In the genomic region with DNA sequence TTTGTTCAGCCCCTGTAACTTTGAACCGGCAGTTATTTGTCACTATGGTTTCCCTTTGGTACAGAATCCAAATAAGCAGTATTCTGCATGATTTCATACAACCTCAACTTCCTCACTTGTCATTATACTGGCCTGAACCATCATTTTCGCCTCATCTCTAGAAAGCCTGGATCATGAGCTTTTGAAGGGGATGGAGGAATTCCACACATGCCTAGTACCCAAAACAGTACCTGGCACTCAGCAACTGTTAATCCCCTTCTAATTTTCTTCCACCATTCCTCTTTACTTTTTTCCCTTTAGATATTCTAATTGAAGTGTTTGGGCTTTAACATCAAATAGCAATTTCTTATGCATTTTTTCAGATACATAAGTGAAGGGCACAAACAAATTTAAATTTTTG, we compare ENCODE assay signal across 29 cellular contexts.
"Had no signal": no experiment of that assay in that cellular context is flagged by ENCODE, and none has a peak within 500 bp of the region (broad histone marks: within the 10 kb centered on the region; RNA-seq: fewer than 3 reads in every experiment).

No MANE protein-coding gene starts in this region.

- H3K4me3 Mint-ChIP-seq: activated CD4-positive, alpha-beta T cell treated with anti-CD3 and anti-CD28 coated beads for 36 hours; activated CD4-positive, alpha-beta T cell treated with anti-CD3 and anti-CD28 coated beads, Interleukin-2, amount 10 ng/mL, durations not matched to agents 7 days and 5 days; activated CD8-positive, alpha-beta T cell treated with anti-CD3 and anti-CD28 coated beads, Interleukin-2, amount 10 ng/mL, durations not matched to agents 7 days and 5 days; activated naive CD4-positive, alpha-beta T cell treated with anti-CD3 and anti-CD28 coated beads, Interleukin-2, amount 50 U/mL, for 24 hours; activated naive CD8-positive, alpha-beta T cell treated with anti-CD3 and anti-CD28 coated beads, Interleukin-2, amount 10 ng/mL, durations not matched to agents 7 days and 5 days; activated T-cell treated with anti-CD3 and anti-CD28 coated beads, Interleukin-2, amount 50 U/mL, for 24 hours had no signal

- H3K27ac Mint-ChIP-seq: activated CD4-positive, alpha-beta T cell treated with anti-CD3 and anti-CD28 coated beads for 36 hours; activated CD4-positive, alpha-beta T cell treated with anti-CD3 and anti-CD28 coated beads, Interleukin-2, amount 10 ng/mL, durations not matched to agents 7 days and 5 days; activated CD8-positive, alpha-beta T cell treated with anti-CD3 and anti-CD28 coated beads, Interleukin-2, amount 10 ng/mL, durations not matched to agents 7 days and 5 days; activated naive CD4-positive, alpha-beta T cell treated with anti-CD3 and anti-CD28 coated beads, Interleukin-2, amount 50 U/mL, for 24 hours; activated naive CD8-positive, alpha-beta T cell treated with anti-CD3 and anti-CD28 coated beads, Interleukin-2, amount 10 ng/mL, durations not matched to agents 7 days and 5 days; activated T-cell treated with anti-CD3 and anti-CD28 coated beads, Interleukin-2, amount 50 U/mL, for 24 hours; activated T-helper 2 cell treated with anti-CD3 and anti-CD28 coated beads, Interferon-gamma antibody, Interleukin-2, Interleukin-4, amounts not matched to agents 10 μg/mL and 5 μg/mL and 100 μg/mL, durations not matched to agents 14 hours and 24 hours and 36 hours had no signal

- H3K36me3 Mint-ChIP-seq: activated naive CD4-positive, alpha-beta T cell treated with anti-CD3 and anti-CD28 coated beads, Interleukin-2, amount 50 U/mL, for 24 hours; activated naive CD8-positive, alpha-beta T cell treated with anti-CD3 and anti-CD28 coated beads, Interleukin-2, amount 10 ng/mL, durations not matched to agents 7 days and 5 days had no signal

- H3K4me3 ChIP-seq: body of pancreas, Peyer's patch had no signal

- H3K4me1 Mint-ChIP-seq: activated CD4-positive, alpha-beta T cell treated with anti-CD3 and anti-CD28 coated beads for 36 hours; activated CD4-positive, alpha-beta T cell treated with anti-CD3 and anti-CD28 coated beads, Interleukin-2, amount 10 ng/mL, durations not matched to agents 7 days and 5 days; activated naive CD4-positive, alpha-beta T cell treated with anti-CD3 and anti-CD28 coated beads, Interleukin-2, amount 50 U/mL, for 24 hours; activated naive CD8-positive, alpha-beta T cell treated with anti-CD3 and anti-CD28 coated beads, Interleukin-2, amount 10 ng/mL, durations not matched to agents 7 days and 5 days had no signal

- ATAC-seq: activated CD4-positive, alpha-beta T cell treated with anti-CD3 and anti-CD28 coated beads for 36 hours; activated CD4-positive, CD25-positive, alpha-beta regulatory T cell treated with anti-CD3 and anti-CD28 coated beads, Interleukin-2, amount 50 U/mL, for 24 hours; activated CD8-positive, alpha-beta T cell treated with anti-CD3 and anti-CD28 coated beads, Interleukin-2, amount 10 ng/mL, durations not matched to agents 7 days and 5 days; body of pancreas; PC-3; Right ventricle myocardium inferior had no signal

- H3K27me3 Mint-ChIP-seq: activated CD4-positive, alpha-beta T cell treated with anti-CD3 and anti-CD28 coated beads for 36 hours; activated CD4-positive, alpha-beta T cell treated with anti-CD3 and anti-CD28 coated beads, Interleukin-2, amount 10 ng/mL, durations not matched to agents 7 days and 5 days; activated naive CD4-positive, alpha-beta T cell treated with anti-CD3 and anti-CD28 coated beads, Interleukin-2, amount 50 U/mL, for 24 hours; activated naive CD8-positive, alpha-beta T cell treated with anti-CD3 and anti-CD28 coated beads, Interleukin-2, amount 10 ng/mL, durations not matched to agents 7 days and 5 days; activated T-cell treated with anti-CD3 and anti-CD28 coated beads, Interleukin-2, amount 50 U/mL, for 24 hours had no signal

- DNase-seq: activated CD4-positive, alpha-beta T cell treated with anti-CD3 and anti-CD28 coated beads for 36 hours; activated CD4-positive, alpha-beta T cell treated with anti-CD3 and anti-CD28 coated beads, Interleukin-2, amount 10 ng/mL, durations not matched to agents 7 days and 5 days; activated CD4-positive, alpha-beta T cell treated with anti-CD3 and anti-CD28 coated beads, Interleukin-2, amount 50 U/mL, for 48 hours; activated CD8-positive, alpha-beta T cell treated with anti-CD3 and anti-CD28 coated beads, Interleukin-2, amount 10 ng/mL, durations not matched to agents 7 days and 5 days; activated gamma-delta T cell; activated naive CD4-positive, alpha-beta T cell treated with Interleukin-2 at 50 U/mL for 16 hours; activated naive CD8-positive, alpha-beta T cell treated with anti-CD3 and anti-CD28 coated beads, Interleukin-2, amount 10 ng/mL, durations not matched to agents 7 days and 5 days; activated T-cell treated with anti-CD3 and anti-CD28 coated beads, Interleukin-2, amount 50 U/mL, for 24 hours; body of pancreas; caudate nucleus; cerebellar nuclear complex; KBM-7; NCI-H1105; NCI-H1417 treated with DMSO at 0.1 percent for 48 hours; NCI-H187 treated with DMSO at 0.1 percent for 48 hours; NCI-H2081 treated with DMSO at 0.1 percent for 48 hours; NCI-H226; NCI-H446 treated with DMSO at 0.1 percent for 48 hours; NCI-H524; PC-3; Peyer's patch; RPMI8226; SIG-M5; T1000; WERI-Rb-1 had no signal

- H3K27me3 ChIP-seq: body of pancreas, Peyer's patch had no signal

- H3K9me3 Mint-ChIP-seq: activated CD4-positive, alpha-beta T cell treated with anti-CD3 and anti-CD28 coated beads, Interleukin-2, amount 10 ng/mL, durations not matched to agents 7 days and 5 days; activated naive CD8-positive, alpha-beta T cell treated with anti-CD3 and anti-CD28 coated beads, Interleukin-2, amount 10 ng/mL, durations not matched to agents 7 days and 5 days had no signal

- H3K27ac ChIP-seq: body of pancreas, Peyer's patch, WERI-Rb-1 had no signal

- H3K4me1 ChIP-seq: body of pancreas, Peyer's patch had no signal

- H3K9me3 ChIP-seq: body of pancreas, Peyer's patch had no signal

- H3K36me3 ChIP-seq: Peyer's patch, WERI-Rb-1 had no signal
